In the genomic region with DNA sequence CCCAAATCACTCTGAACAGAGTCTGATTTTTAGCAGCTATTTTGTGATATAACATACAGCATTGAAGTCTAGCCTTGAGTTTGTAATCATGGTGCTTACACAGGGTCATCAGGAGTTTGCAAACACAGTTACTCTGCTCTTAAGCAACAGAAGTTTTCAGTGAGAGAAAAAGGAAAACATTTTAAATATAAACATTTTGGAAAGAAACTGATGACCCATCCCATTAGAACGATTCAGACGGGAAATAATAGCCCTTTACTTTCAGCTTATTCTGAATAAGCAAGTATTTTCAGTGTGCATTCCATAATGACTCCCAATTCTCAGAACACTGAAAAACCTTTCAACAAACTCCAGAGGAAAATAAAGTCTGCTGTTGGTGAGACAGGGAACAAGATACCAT, we compare ENCODE assay signal across 30 cellular contexts. TPM values are rescaled to one million over a fixed set of nuclear protein-coding genes. Genes with fewer than 3 reads are reported as not detected.
A peak's percentile ranks its signal among the peaks of the same experiment; 100 is the strongest.
DNase-seq lines count a peak whose midpoint lies in the region; ATAC-seq and TF ChIP-seq lines count a peak whose summit lies in the region.
"Had no signal": no experiment of that assay in that cellular context is flagged by ENCODE, and none has a peak within 500 bp of the region (broad histone marks: within the 10 kb centered on the region; RNA-seq: fewer than 3 reads in every experiment).

No MANE protein-coding gene starts in this region.

- CTCF ChIA-PET in CD4-positive, alpha-beta memory T cell (lab: Charles Lee; ENCODE audit: partially characterized antibody), result interaction anchor here (1.3 kb wide), 1 partner anchor 30 kb away, joined by 3 read pairs; no protein-coding TSS in a partner anchor

- no peaks in the 10 kb centered on the region for H3K9me3 ChIP-seq in OCI-LY3 (ENCODE audit: insufficient read depth, low read length)
- H3K9me3 ChIP-seq in CD4-positive, alpha-beta memory T cell (ENCODE audit: control insufficient read depth in 1 of 2, low read length in 2 of 2), result no peaks in the 10 kb centered on the region
- H3K9me3 ChIP-seq: HAP-1 had no signal

- no peaks in the 10 kb centered on the region for H3K27me3 Mint-ChIP-seq in T-helper 1 cell treated with Interleukin-12 subunit alpha and Interleukin-12 subunit beta and Interleukin-4 antibody, amounts not matched to agents 30 μg/mL and 1 μg/mL, for 36 hours (ENCODE audit: low read depth)
- no peaks in the 10 kb centered on the region for H3K27me3 Mint-ChIP-seq in dendritic cell treated with granulocyte-macrophage colony-stimulating factor and Interleukin-4, amounts not matched to agents 40 ng/mL and 50 ng/mL, for 4 days
- H3K27me3 Mint-ChIP-seq in stimulated activated memory B cell treated with anti-CD40 and anti-IgM and Interleukin-4, amounts not matched to agents 10 μg/mL and 1 μg/mL and 100 μg/mL, for 72 hours, result no peaks in the 10 kb centered on the region
- H3K27me3 Mint-ChIP-seq in CD4-positive, alpha-beta memory T cell, result no peaks in the 10 kb centered on the region
- H3K27me3 Mint-ChIP-seq: activated B cell treated with CpG ODN at 0.5 μM for 24 hours; activated CD8-positive, alpha-beta memory T cell treated with anti-CD3 and anti-CD28 coated beads, Interleukin-2, amount 10 ng/mL, durations not matched to agents 7 days and 5 days; activated naive CD4-positive, alpha-beta T cell treated with anti-CD3 and anti-CD28 coated beads, Interleukin-2, amount 10 ng/mL, durations not matched to agents 7 days and 5 days; T-cell had no signal

- no peak for ATAC-seq in stimulated activated memory B cell treated with anti-CD40 and anti-IgM and Interleukin-4, amounts not matched to agents 10 μg/mL and 1 μg/mL and 100 μg/mL, for 72 hours
- ATAC-seq: activated CD8-positive, alpha-beta memory T cell treated with anti-CD3 and anti-CD28 coated beads, Interleukin-2, amount 10 ng/mL, durations not matched to agents 7 days and 5 days; CD8-positive, alpha-beta T cell; left lobe of liver; T-cell had no signal

- DNase-seq in T-helper 1 cell (no peak), NCI-H1694 (lab: John Stamatoyannopoulos, UW) (no peak), kidney tubule cell (ENCODE audit: low spot score) (no peak)
- DNase-seq in CD4-positive, alpha-beta memory T cell, result no peak
- DNase-seq: 8988T; activated B cell treated with CpG ODN at 0.5 μM for 24 hours; activated CD4-positive, alpha-beta T cell treated with anti-CD3 and anti-CD28 coated beads, Interleukin-2, amount 50 U/mL, for 4 hours; activated CD8-positive, alpha-beta memory T cell treated with anti-CD3 and anti-CD28 coated beads, Interleukin-2, amount 10 ng/mL, durations not matched to agents 7 days and 5 days; activated naive CD4-positive, alpha-beta T cell treated with anti-CD3 and anti-CD28 coated beads, Interleukin-2, amount 10 ng/mL, durations not matched to agents 7 days and 5 days; amniotic stem cell; CD8-positive, alpha-beta T cell; DMS 273 treated with DMSO at 0.1 percent for 48 hours; EL; NCI-H1092; NCI-H187; NCI-H82; stimulated activated CD4-positive, alpha-beta T cell treated with anti-CD3 and anti-CD28 coated beads, Interleukin-15, amount 100 ng/mL, for 24 hours; stimulated activated naive B cell treated with anti-CD40 and anti-IgM and Interleukin-4, amounts not matched to agents 10 μg/mL and 1 μg/mL and 100 μg/mL, for 72 hours; T-cell had no signal

- peaks cover 21% of the 10 kb centered on the region for H3K9me3 Mint-ChIP-seq in T-helper 1 cell treated with Interleukin-12 subunit alpha and Interleukin-12 subunit beta and Interleukin-4 antibody, amounts not matched to agents 30 μg/mL and 1 μg/mL, for 36 hours
- H3K9me3 Mint-ChIP-seq in dendritic cell treated with granulocyte-macrophage colony-stimulating factor and Interleukin-4, amounts not matched to agents 40 ng/mL and 50 ng/mL, for 4 days, result no peaks in the 10 kb centered on the region
- H3K9me3 Mint-ChIP-seq in stimulated activated memory B cell treated with anti-CD40 and anti-IgM and Interleukin-4, amounts not matched to agents 10 μg/mL and 1 μg/mL and 100 μg/mL, for 72 hours, result no peaks in the 10 kb centered on the region
- H3K9me3 Mint-ChIP-seq in CD4-positive, alpha-beta memory T cell, result no peaks in the 10 kb centered on the region
- H3K9me3 Mint-ChIP-seq: activated B cell treated with CpG ODN at 0.5 μM for 24 hours; activated naive CD4-positive, alpha-beta T cell treated with anti-CD3 and anti-CD28 coated beads, Interleukin-2, amount 10 ng/mL, durations not matched to agents 7 days and 5 days; CD8-positive, alpha-beta T cell; IgD-negative memory B cell; nephron; T-cell had no signal

- no peaks in the 10 kb centered on the region for H3K36me3 ChIP-seq in OCI-LY3 (replicated peaks; ENCODE audit: low read depth, low read length)
- no peaks in the 10 kb centered on the region for H3K36me3 ChIP-seq in CD4-positive, alpha-beta memory T cell (ENCODE audit: insufficient read depth, low read length)
- H3K36me3 ChIP-seq: HAP-1 had no signal

- no peak overlapping the region for H3K4me3 Mint-ChIP-seq in T-helper 1 cell treated with Interleukin-12 subunit alpha and Interleukin-12 subunit beta and Interleukin-4 antibody, amounts not matched to agents 30 μg/mL and 1 μg/mL, for 36 hours
- H3K4me3 Mint-ChIP-seq in dendritic cell treated with granulocyte-macrophage colony-stimulating factor and Interleukin-4, amounts not matched to agents 40 ng/mL and 50 ng/mL, for 4 days, result no peak overlapping the region
- H3K4me3 Mint-ChIP-seq in stimulated activated memory B cell treated with anti-CD40 and anti-IgM and Interleukin-4, amounts not matched to agents 10 μg/mL and 1 μg/mL and 100 μg/mL, for 72 hours, result no peak overlapping the region
- H3K4me3 Mint-ChIP-seq in CD4-positive, alpha-beta memory T cell, result no peak overlapping the region
- H3K4me3 Mint-ChIP-seq: activated B cell treated with CpG ODN at 0.5 μM for 24 hours; activated CD8-positive, alpha-beta memory T cell treated with anti-CD3 and anti-CD28 coated beads, Interleukin-2, amount 10 ng/mL, durations not matched to agents 7 days and 5 days; activated naive CD4-positive, alpha-beta T cell treated with anti-CD3 and anti-CD28 coated beads, Interleukin-2, amount 10 ng/mL, durations not matched to agents 7 days and 5 days; brain; CD8-positive, alpha-beta T cell; IgD-negative memory B cell; nephron; T-cell had no signal

- H3K36me3 Mint-ChIP-seq in T-helper 1 cell treated with Interleukin-12 subunit alpha and Interleukin-12 subunit beta and Interleukin-4 antibody, amounts not matched to agents 30 μg/mL and 1 μg/mL, for 36 hours (ENCODE audit: low read depth), result peaks cover 5% of the 10 kb centered on the region
- no peaks in the 10 kb centered on the region for H3K36me3 Mint-ChIP-seq in dendritic cell treated with granulocyte-macrophage colony-stimulating factor and Interleukin-4, amounts not matched to agents 40 ng/mL and 50 ng/mL, for 4 days (ENCODE audit: low read depth)
- H3K36me3 Mint-ChIP-seq in stimulated activated memory B cell treated with anti-CD40 and anti-IgM and Interleukin-4, amounts not matched to agents 10 μg/mL and 1 μg/mL and 100 μg/mL, for 72 hours, result no peaks in the 10 kb centered on the region
- H3K36me3 Mint-ChIP-seq in CD4-positive, alpha-beta memory T cell, result no peaks in the 10 kb centered on the region
- H3K36me3 Mint-ChIP-seq: activated naive CD4-positive, alpha-beta T cell treated with anti-CD3 and anti-CD28 coated beads, Interleukin-2, amount 10 ng/mL, durations not matched to agents 7 days and 5 days; brain; CD8-positive, alpha-beta T cell; IgD-negative memory B cell; stimulated activated naive B cell treated with anti-CD40 and anti-IgM and Interleukin-4, amounts not matched to agents 10 μg/mL and 1 μg/mL and 100 μg/mL, for 72 hours; T-cell had no signal

- intact Hi-C loops in dendritic cell treated with granulocyte-macrophage colony-stimulating factor and Interleukin-4, amounts not matched to agents 40 ng/mL and 50 ng/mL, for 4 days (cut with micrococcal nuclease), result loop anchor here (5.0 kb wide), 1 partner anchor 32 kb away; no protein-coding TSS in a partner anchor
- intact Hi-C loops in CD4-positive, alpha-beta memory T cell (cut with micrococcal nuclease), result loop anchor here (5.0 kb wide), 1 partner anchor 32 kb away; no protein-coding TSS in a partner anchor

- peak overlapping the region; percentile 57 for H3K4me2 ChIP-seq in OCI-LY3 (ENCODE audit: low read length)

- no peaks in the 10 kb centered on the region for H3K79me2 ChIP-seq in OCI-LY3 (ENCODE audit: low read length)

- no peaks in the 10 kb centered on the region for H3K27me3 ChIP-seq in OCI-LY3 (ENCODE audit: low read depth, low read length)
- H3K27me3 ChIP-seq in CD4-positive, alpha-beta memory T cell (ENCODE audit: insufficient read depth, low read length), result no peaks in the 10 kb centered on the region

- TF ChIP-seq CTCF in OCI-LY3 (IDR thresholded peaks at IDR 0.05; ENCODE audit: low read depth, low read length), result no peak

- 0 out of 2 replicates have a peak overlapping the region, but pooled peaks have one; percentile 54 for H3K9ac ChIP-seq in OCI-LY3 (ENCODE audit: low read length)

- H4K20me1 ChIP-seq in OCI-LY3 (ENCODE audit: insufficient read depth, low read length), result no peaks in the 10 kb centered on the region

- H2AFZ ChIP-seq in OCI-LY3 (ENCODE audit: low read depth, low read length), result peak overlapping the region; percentile 71; the same call in 1 of the 2 replicates

- 0 out of 2 replicates have a peak overlapping the region, but pooled peaks have one; percentile 19 for H3K4me3 ChIP-seq in OCI-LY3 (ENCODE audit: low read length)
- no peak overlapping the region for H3K4me3 ChIP-seq in CD4-positive, alpha-beta memory T cell (ENCODE audit: low read length in 2 of 2)
- H3K4me3 ChIP-seq: HAP-1 had no signal

- POLR2A ChIA-PET in CD4-positive, alpha-beta memory T cell (lab: Charles Lee; ENCODE audit: partially characterized antibody), result interaction anchor here (1.1 kb wide), 1 partner anchor 110 kb away, joined by 3 read pairs; a partner anchor contains a TSS

- H3K4me1 ChIP-seq in OCI-LY3 (ENCODE audit: low read length), result peaks cover 37% of the 10 kb centered on the region
- peaks cover 16% of the 10 kb centered on the region for H3K4me1 ChIP-seq in CD4-positive, alpha-beta memory T cell (ENCODE audit: insufficient read depth, low read length)

- H3K27ac ChIP-seq in OCI-LY3 (ENCODE audit: low read length), result peak overlapping the region; percentile 96
- H3K27ac ChIP-seq in CD4-positive, alpha-beta memory T cell (ENCODE audit: low read depth, low read length), result no peak overlapping the region

- H3K27ac Mint-ChIP-seq in T-helper 1 cell treated with Interleukin-12 subunit alpha and Interleukin-12 subunit beta and Interleukin-4 antibody, amounts not matched to agents 30 μg/mL and 1 μg/mL, for 36 hours, result peak overlapping the region; percentile 95
- H3K27ac Mint-ChIP-seq in dendritic cell treated with granulocyte-macrophage colony-stimulating factor and Interleukin-4, amounts not matched to agents 40 ng/mL and 50 ng/mL, for 4 days, result peak overlapping the region; percentile 83
- H3K27ac Mint-ChIP-seq in stimulated activated memory B cell treated with anti-CD40 and anti-IgM and Interleukin-4, amounts not matched to agents 10 μg/mL and 1 μg/mL and 100 μg/mL, for 72 hours, result peak overlapping the region; percentile 62
- H3K27ac Mint-ChIP-seq in CD4-positive, alpha-beta memory T cell, result no peak overlapping the region
- H3K27ac Mint-ChIP-seq: activated naive CD4-positive, alpha-beta T cell treated with anti-CD3 and anti-CD28 coated beads, Interleukin-2, amount 10 ng/mL, durations not matched to agents 7 days and 5 days; CD8-positive, alpha-beta T cell; nephron had no signal

- H3K4me1 Mint-ChIP-seq in T-helper 1 cell treated with Interleukin-12 subunit alpha and Interleukin-12 subunit beta and Interleukin-4 antibody, amounts not matched to agents 30 μg/mL and 1 μg/mL, for 36 hours (ENCODE audit: low read depth), result peaks cover 45% of the 10 kb centered on the region
- peaks cover 34% of the 10 kb centered on the region for H3K4me1 Mint-ChIP-seq in dendritic cell treated with granulocyte-macrophage colony-stimulating factor and Interleukin-4, amounts not matched to agents 40 ng/mL and 50 ng/mL, for 4 days (ENCODE audit: low read depth)
- H3K4me1 Mint-ChIP-seq in stimulated activated memory B cell treated with anti-CD40 and anti-IgM and Interleukin-4, amounts not matched to agents 10 μg/mL and 1 μg/mL and 100 μg/mL, for 72 hours, result peaks cover 20% of the 10 kb centered on the region
- H3K4me1 Mint-ChIP-seq in CD4-positive, alpha-beta memory T cell, result peaks cover 12 to 34% (median 18%) of the 10 kb centered on the region in 4 donors

RNA-seq across cellular contexts. Expression of a gene that starts 46.7 kb away (rescaled TPM):
- not detected for total RNA-seq in CD4-positive, alpha-beta memory T cell
- not detected for polyA plus RNA-seq in CD4-positive, alpha-beta memory T cell
- total RNA-seq: activated B cell treated with CpG ODN at 0.5 μM for 24 hours; activated CD8-positive, alpha-beta memory T cell treated with anti-CD3 and anti-CD28 coated beads, Interleukin-2, amount 10 ng/mL, durations not matched to agents 7 days and 5 days; CD8-positive, alpha-beta T cell; NCI-H460; RPMI7951; T-cell had no signal
- polyA plus RNA-seq: IgD-negative memory B cell had no signal

Comparison
In these comparisons a context has a peak if more than half of its experiments do, and no peak if none do; other contexts are left out.
1. H3K27ac Mint-ChIP-seq: peak in T-helper 1 cell treated with Interleukin-12 subunit alpha and Interleukin-12 subunit beta and Interleukin-4 antibody, amounts not matched to agents 30 μg/mL and 1 μg/mL, for 36 hours (single experiment), dendritic cell treated with granulocyte-macrophage colony-stimulating factor and Interleukin-4, amounts not matched to agents 40 ng/mL and 50 ng/mL, for 4 days (single experiment) and stimulated activated memory B cell treated with anti-CD40 and anti-IgM and Interleukin-4, amounts not matched to agents 10 μg/mL and 1 μg/mL and 100 μg/mL, for 72 hours (single experiment); none in CD4-positive, alpha-beta memory T cell (0 of 7).